26 cellular contexts compared by ENCODE assay signal in genomic region chr22:45528046-45528445, GRCh38. TPM values are rescaled to one million over a fixed set of nuclear protein-coding genes. Genes with fewer than 3 reads are reported as not detected.
"Had no signal": no experiment of that assay in that cellular context is flagged by ENCODE, and none has a peak within 500 bp of the region (broad histone marks: within the 10 kb centered on the region; RNA-seq: fewer than 3 reads in every experiment).

No MANE protein-coding gene starts in this region.

- DNase-seq: activated CD4-positive, alpha-beta T cell treated with anti-CD3 and anti-CD28 coated beads for 48 hours; activated CD4-positive, alpha-beta T cell treated with anti-CD3 and anti-CD28 coated beads, Interleukin-2, amount 50 U/mL, for 48 hours; activated CD8-positive, alpha-beta memory T cell treated with anti-CD3 and anti-CD28 coated beads, Interleukin-2, amount 50 U/mL, for 48 hours; activated gamma-delta T cell treated with Interleukin-2 at 50 U/mL for 16 hours; activated naive CD4-positive, alpha-beta T cell treated with anti-CD3 and anti-CD28 coated beads, Interleukin-2, amount 50 U/mL, for 16 hours; activated T-cell treated with anti-CD3 and anti-CD28 coated beads, Interleukin-2, amount 50 U/mL, for 24 hours; amygdala; central memory CD4-positive, alpha-beta T cell; effector CD4-positive, alpha-beta T cell; hippocampal formation; immature natural killer cell; kidney; left colon; natural killer cell; posterior cingulate gyrus; spleen; stimulated activated naive CD4-positive, alpha-beta T cell treated with Interleukin-2 at 50 U/mL for 16 hours; T-helper 17 cell; T1000; WERI-Rb-1 had no signal

- H3K4me1 ChIP-seq: breast epithelium, spleen had no signal

- H3K27me3 ChIP-seq: breast epithelium had no signal

- H3K36me3 ChIP-seq: breast epithelium, spleen had no signal

- H3K4me3 ChIP-seq: breast epithelium, spleen, thoracic aorta had no signal

- H3K9me3 ChIP-seq: breast epithelium, spleen, thoracic aorta had no signal

- ATAC-seq: activated CD4-positive, CD25-positive, alpha-beta regulatory T cell treated with anti-CD3 and anti-CD28 coated beads, Interleukin-2, amount 50 U/mL, for 24 hours; left colon; natural killer cell; right cardiac atrium; T-helper 17 cell had no signal

- H3K27ac ChIP-seq: epithelial cell of prostate, spleen, WERI-Rb-1 had no signal

RNA-seq across cellular contexts. Expression of gene FBLN1, which starts 25.4 kb away (rescaled TPM):
- total RNA-seq: activated CD8-positive, alpha-beta memory T cell treated with anti-CD3 and anti-CD28 coated beads for 36 hours had no signal
